ENCODE assay signal across 8 cellular contexts in genomic region chr7:104982773-104983619, GRCh38. TPM values are rescaled to one million over a fixed set of nuclear protein-coding genes. Genes with fewer than 3 reads are reported as not detected.
DNase-seq lines count a peak whose midpoint lies in the region; ATAC-seq lines count a peak whose summit lies in the region.

No MANE protein-coding gene starts in this region.

- H3K27ac ChIP-seq in thymus (ENCODE audit: low read depth): peak overlapping the region; percentile 98

- peak; percentile 11 for ATAC-seq in left colon
- ATAC-seq in HG02798 (IDR thresholded peaks at IDR 0.05; ENCODE audit: poor library complexity, unreplicated experiment): no peak

- WGBS in thymus: 51% methylated on average over 15 of the region's 15 CpGs

- H3K4me1 ChIP-seq in adipocyte (ENCODE audit: control insufficient read depth, insufficient read depth, low read length) (peaks cover 85% of the 10 kb centered on the region), thymus (ENCODE audit: control insufficient read depth, insufficient read depth, low read length) (peaks cover 5% of the 10 kb centered on the region)

- H3K9me3 ChIP-seq in adipocyte (ENCODE audit: control insufficient read depth, low read length) (no peaks in the 10 kb centered on the region), thymus (ENCODE audit: control insufficient read depth) (no peaks in the 10 kb centered on the region)

- H3K4me3 ChIP-seq in adipocyte (ENCODE audit: low read length): peak overlapping the region; percentile 90
- H3K4me3 ChIP-seq in thymus (ENCODE audit: low read length): peak overlapping the region; percentile 72

- DNase-seq in DMS79 treated with DMSO at 0.1 percent for 48 hours (lab: John Stamatoyannopoulos, UW) (peak; percentile 85), NCI-H1105 (lab: John Stamatoyannopoulos, UW) (peak; percentile 63), adipocyte (ENCODE audit: low read depth) (no peak), left colon (no peak), AG20443 (ENCODE audit: low spot score) (no peak), OCI-M2 (lab: John Stamatoyannopoulos, UW; ENCODE audit: unreplicated experiment) (no peak)

- H3K36me3 ChIP-seq in adipocyte (ENCODE audit: control insufficient read depth, insufficient read depth, low read length, severe bottlenecking) (peaks cover 9% of the 10 kb centered on the region), thymus (ENCODE audit: control insufficient read depth, insufficient read depth) (peaks cover 2% of the 10 kb centered on the region)

- H3K27me3 ChIP-seq in adipocyte (replicated peaks; ENCODE audit: control insufficient read depth, insufficient read depth, low read length) (no peaks in the 10 kb centered on the region), thymus (ENCODE audit: control insufficient read depth, insufficient read depth) (no peaks in the 10 kb centered on the region)

- peak overlapping the region; percentile 99 for H3K9ac ChIP-seq in adipocyte (ENCODE audit: low read length)

- intact Hi-C loops in left colon (cut with DNase I, micrococcal nuclease): loop anchor here in 1 of 2 donors (5.0 kb wide), 1 partner anchor 34 kb away; no protein-coding TSS in a partner anchor

RNA-seq across cellular contexts. Expression of gene KMT2E, which starts 31.0 kb away (rescaled TPM):
- 100 to 1,000 TPM; 119 TPM for total RNA-seq in left colon
- polyA plus RNA-seq in thymus: 26.5 TPM

Comparison
In these comparisons a context has a peak if more than half of its experiments do, and no peak if none do; other contexts are left out.
1. DNase-seq: peak in DMS79 treated with DMSO at 0.1 percent for 48 hours (single experiment) and NCI-H1105 (single experiment); none in adipocyte (single experiment), left colon (0 of 2), AG20443 (single experiment) and OCI-M2 (single experiment).